9 cellular contexts compared by ENCODE assay signal in the genomic region with DNA sequence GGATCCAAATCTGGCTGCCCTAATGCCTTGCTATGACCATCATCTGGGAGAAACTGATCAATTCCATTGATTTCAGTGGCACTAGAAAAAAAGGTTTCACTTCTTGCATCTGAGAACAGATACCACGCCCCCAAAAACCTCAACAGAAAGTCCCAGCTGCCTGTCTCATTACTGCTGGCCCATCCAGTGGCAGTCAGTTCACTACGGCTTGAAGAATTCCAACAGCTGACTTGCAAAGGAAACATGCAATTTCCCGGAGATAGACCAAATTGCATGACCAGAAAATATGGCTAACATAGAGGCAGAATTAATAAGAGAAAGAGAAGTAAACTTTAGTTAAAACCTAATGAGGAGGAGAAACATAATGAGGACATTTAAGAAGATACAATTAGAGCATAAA. TPM values are rescaled to one million over a fixed set of nuclear protein-coding genes. Genes with fewer than 3 reads are reported as not detected.
DNase-seq lines count a peak whose midpoint lies in the region; ATAC-seq and TF ChIP-seq lines count a peak whose summit lies in the region.
"Had no signal": no experiment of that assay in that cellular context is flagged by ENCODE, and none has a peak within 500 bp of the region (broad histone marks: within the 10 kb centered on the region; RNA-seq: fewer than 3 reads in every experiment).

No MANE protein-coding gene starts in this region.

- peaks cover 0 to 3% (median 0%) of the 10 kb centered on the region in 4 donors for H3K4me1 ChIP-seq in transverse colon
- H3K4me1 ChIP-seq: vagina had no signal

- intact Hi-C loops in transverse colon (cut with DNase I; ENCODE audit: low total_unique reads), result no loop called here

- no peak for TF ChIP-seq POLR2A in transverse colon (IDR thresholded peaks at IDR 0.05)

- H3K4me3 ChIP-seq in MG63 (no peak overlapping the region), transverse colon (no peak overlapping the region)
- H3K4me3 ChIP-seq: vagina had no signal

- in situ Hi-C loops in GM13976 (cut with MboI; ENCODE audit: low sequenced_read_pairs, unreplicated experiment) (loop anchor here (10.0 kb wide), 1 partner anchor 60 kb away; no protein-coding TSS in a partner anchor), transverse colon (cut with MboI; ENCODE audit: low pct_ligation_motif_present in 1 of 4, low pct_unique_long_range_greater_than_20kb in 1 of 4, low sequenced_read_pairs in 3 of 4) (loop anchor here in 1 of 4 donors (10.0 kb wide), 1 partner anchor 60 kb away; no protein-coding TSS in a partner anchor)

- H3K9me3 ChIP-seq in MG63, result no peaks in the 10 kb centered on the region
- H3K9me3 ChIP-seq in transverse colon, result no peaks in the 10 kb centered on the region
- H3K9me3 ChIP-seq: vagina had no signal

- TF ChIP-seq CTCF in GM13976 (IDR thresholded peaks at IDR 0.05; ENCODE audit: borderline replicate concordance, control extremely low read depth, extremely low read depth, insufficient read depth, missing control alignments), result no peak
- no peak for TF ChIP-seq CTCF in transverse colon (IDR thresholded peaks at IDR 0.05)

- WGBS in transverse colon (ENCODE audit: low coverage in 1 of 2), 2 donors, result 55 to 57% methylated on average over 1 to 3 of the region's 3 CpGs

- H3K36me3 ChIP-seq in MG63 (no peaks in the 10 kb centered on the region), transverse colon (no peaks in the 10 kb centered on the region)
- H3K36me3 ChIP-seq: vagina had no signal

- H3K27ac ChIP-seq in transverse colon, result no peak overlapping the region
- H3K27ac ChIP-seq: vagina had no signal

- no peaks in the 10 kb centered on the region for H3K27me3 ChIP-seq in MG63
- H3K27me3 ChIP-seq in transverse colon, result no peaks in the 10 kb centered on the region
- H3K27me3 ChIP-seq: vagina had no signal

- no peak for TF ChIP-seq EP300 in transverse colon (IDR thresholded peaks at IDR 0.05; ENCODE audit: low read depth)

- ATAC-seq in GM21528 (IDR thresholded peaks at IDR 0.05; ENCODE audit: low FRiP score, unreplicated experiment), result peak; percentile 56

- DNase-seq in GM13976 (ENCODE audit: low spot score), result peak; percentile 61
- peak; percentile 12 for DNase-seq in MG63
- DNase-seq in glomerular visceral epithelial cell (ENCODE audit: extremely low spot score), result peak; percentile 85
- no peak for DNase-seq in occipital lobe (lab: John Stamatoyannopoulos, UW)
- no peak for DNase-seq in NCI-H1694 treated with DMSO at 0.1 percent for 48 hours (lab: John Stamatoyannopoulos, UW)
- DNase-seq in pons (ENCODE audit: low spot score), result no peak
- DNase-seq in transverse colon, result no peak

RNA-seq across cellular contexts. Expression of a gene that starts 48.6 kb away (rescaled TPM):
- total RNA-seq in MG63 (2014; rRNA removed; shearing (Covaris generic); ENCODE audit: low replicate concordance), result 35.9 and 48.5 TPM in 2 replicates
- 108 TPM for total RNA-seq in occipital lobe
- total RNA-seq in transverse colon, result 10 to 100 TPM in 3 of 4 donors, 1 to 10 TPM in 1; 3.8 to 62.6 (median 29.9) TPM

Comparison
In these comparisons a context has a peak if more than half of its experiments do, and no peak if none do; other contexts are left out.
1. DNase-seq: peak in GM13976 (single experiment), MG63 (single experiment) and glomerular visceral epithelial cell (single experiment); none in occipital lobe (single experiment), NCI-H1694 treated with DMSO at 0.1 percent for 48 hours (single experiment), pons (single experiment) and transverse colon (single experiment).